Comparison of ENCODE assay signal across 24 cellular contexts in genomic region chr2:120851116-120851773, GRCh38.
DNase-seq lines count a peak whose midpoint lies in the region; ATAC-seq and TF ChIP-seq lines count a peak whose summit lies in the region.
"Had no signal": no experiment of that assay in that cellular context is flagged by ENCODE, and none has a peak within 500 bp of the region (broad histone marks: within the 10 kb centered on the region; RNA-seq: fewer than 3 reads in every experiment).

No MANE protein-coding gene starts in this region.

- no peak overlapping the region for H4K8ac ChIP-seq in neuronal stem cell (ENCODE audit: low read depth, low read length)

- peaks cover 0 to 16% of the 10 kb centered on the region in 2 donors for H3K9me3 ChIP-seq in neuronal stem cell (replicated peaks in 1 of 2; ENCODE audit: control insufficient read depth in 2 of 2, insufficient read depth in 1 of 2, low read depth in 1 of 2, low read length in 2 of 2)
- H3K9me3 ChIP-seq in aorta (ENCODE audit: control insufficient read depth, low read length) = no peaks in the 10 kb centered on the region
- H3K9me3 ChIP-seq: Caco-2 had no signal

- H4K91ac ChIP-seq in neuronal stem cell (ENCODE audit: low read depth, low read length, poor library complexity) = no peak overlapping the region

- DNase-seq in activated effector memory CD4-positive, alpha-beta T cell treated with anti-CD3 and anti-CD28 coated beads, Interleukin-2, amount 50 U/mL, for 16 hours = peak; percentile 50
- no peak for DNase-seq in activated effector memory CD4-positive, alpha-beta T cell treated with Interleukin-2 at 50 U/mL for 16 hours
- DNase-seq in chondrocyte (ENCODE audit: low spot score) (peak; percentile 65), neuronal stem cell (ENCODE audit: low spot score) (no peak), aorta (peak; percentile 30 to 62), RWPE1 (ENCODE audit: low spot score) (no peak)
- DNase-seq: ACHN; Caco-2; CD4-positive, alpha-beta memory T cell; DMS 273 treated with DMSO at 0.1 percent for 48 hours; DND-41; GOT3; NCI-H1105 treated with DMSO at 0.1 percent for 48 hours; NCI-H2029 treated with DMSO at 0.1 percent for 48 hours; NCI-H2171; NCI-H345; NCI-H524 treated with DMSO at 0.1 percent for 48 hours had no signal

- no peak overlapping the region for H3K4me3 ChIP-seq in neuronal stem cell (ENCODE audit: low read length in 2 of 2)
- H3K4me3 ChIP-seq in aorta (ENCODE audit: low read length in 2 of 2) = no peak overlapping the region
- H3K4me3 ChIP-seq: BLaER1 treated with 17β-estradiol and CSF1 and Interleukin-3, amounts not matched to agents 10 nM and 100 nM had no signal

- H3K18ac ChIP-seq in neuronal stem cell (ENCODE audit: low read length) = no peak overlapping the region

- H2AK5ac ChIP-seq in neuronal stem cell (ENCODE audit: low read depth, low read length) = peak overlapping the region; percentile 16

- no peak overlapping the region for H2BK120ac ChIP-seq in neuronal stem cell (ENCODE audit: low read depth, low read length)

- peaks cover 4 to 49% of the 10 kb centered on the region in 2 donors for H3K36me3 ChIP-seq in neuronal stem cell (replicated peaks in 1 of 2; ENCODE audit: control insufficient read depth in 2 of 2, insufficient read depth in 2 of 2, low read length in 2 of 2)
- H3K36me3 ChIP-seq in aorta (ENCODE audit: control insufficient read depth in 1 of 2, insufficient read depth in 2 of 2, low read length in 1 of 2) = no peaks in the 10 kb centered on the region
- H3K36me3 ChIP-seq: BLaER1 treated with 17β-estradiol and CSF1 and Interleukin-3, amounts not matched to agents 10 nM and 100 nM had no signal

- H3K27ac Mint-ChIP-seq in chondrocyte (ENCODE audit: unreplicated experiment) = no peak overlapping the region
- H3K27ac Mint-ChIP-seq: CD4-positive, alpha-beta memory T cell; IgD-negative memory B cell had no signal

- H3K36me3 Mint-ChIP-seq in chondrocyte (ENCODE audit: low read depth) = peaks cover 18% of the 10 kb centered on the region
- H3K36me3 Mint-ChIP-seq: CD4-positive, alpha-beta memory T cell; IgD-negative memory B cell had no signal

- H3K9me3 Mint-ChIP-seq in chondrocyte (ENCODE audit: low read depth) = peaks cover 13% of the 10 kb centered on the region

- H3K9ac ChIP-seq in neuronal stem cell (ENCODE audit: low read depth, low read length, poor library complexity) = no peak overlapping the region
- H3K9ac ChIP-seq: BLaER1 treated with 17β-estradiol and CSF1 and Interleukin-3, amounts not matched to agents 10 nM and 100 nM had no signal

- H3K4me1 ChIP-seq in neuronal stem cell (ENCODE audit: control insufficient read depth in 2 of 2, insufficient read depth in 1 of 2, low read depth in 1 of 2, low read length in 2 of 2) (peaks cover 0 to 16% of the 10 kb centered on the region in 2 donors), aorta (ENCODE audit: control insufficient read depth in 1 of 2, insufficient read depth in 2 of 2, low read length in 2 of 2) (no peaks in the 10 kb centered on the region)

- no peaks in the 10 kb centered on the region for H3K27me3 ChIP-seq in neuronal stem cell (ENCODE audit: control insufficient read depth in 3 of 3, insufficient read depth in 3 of 3, low read depth in 1 of 3, low read length in 3 of 3)
- no peaks in the 10 kb centered on the region for H3K27me3 ChIP-seq in aorta (ENCODE audit: control insufficient read depth in 1 of 2, insufficient read depth in 2 of 2, low read length in 1 of 2)
- H3K27me3 ChIP-seq: BLaER1 treated with 17β-estradiol and CSF1 and Interleukin-3, amounts not matched to agents 10 nM and 100 nM had no signal

- H2BK15ac ChIP-seq in neuronal stem cell (ENCODE audit: low read length) = no peak overlapping the region

- H3K4me1 Mint-ChIP-seq in chondrocyte (ENCODE audit: low read depth) = peaks cover 16% of the 10 kb centered on the region
- H3K4me1 Mint-ChIP-seq: CD4-positive, alpha-beta memory T cell; IgD-negative memory B cell had no signal

- no peak overlapping the region for H2BK12ac ChIP-seq in neuronal stem cell (ENCODE audit: low read length)

- intact Hi-C loops in aorta (cut with DNase I) = loop anchor here in 1 of 2 donors (10.0 kb wide), 1 partner anchor 224 kb away; no protein-coding TSS in a partner anchor

- H3K27ac ChIP-seq in neuronal stem cell (replicated peaks; ENCODE audit: low read length) (no peak overlapping the region), aorta (ENCODE audit: low read depth in 1 of 2, low read length in 2 of 2) (no peak overlapping the region), RWPE1 (no peak overlapping the region)
- H3K27ac ChIP-seq: 22Rv1; BLaER1 treated with 17β-estradiol and CSF1 and Interleukin-3, amounts not matched to agents 10 nM and 100 nM had no signal

- H2BK5ac ChIP-seq in neuronal stem cell (ENCODE audit: low read length) = no peak overlapping the region

- POLR2A ChIA-PET in RWPE1 (lab: Yijun Ruan, JAX; ENCODE audit: low non-redundant PET) = no interaction called here

- no peak overlapping the region for H3K4me3 Mint-ChIP-seq in chondrocyte (ENCODE audit: unreplicated experiment)
- H3K4me3 Mint-ChIP-seq: CD4-positive, alpha-beta memory T cell; IgD-negative memory B cell had no signal

- CTCF ChIA-PET in RWPE1 (lab: Yijun Ruan, JAX) = no interaction called here

- H3K4ac ChIP-seq in neuronal stem cell (ENCODE audit: low read length) = no peak overlapping the region

- no peak overlapping the region for H3K14ac ChIP-seq in neuronal stem cell (ENCODE audit: low read length)

- no peaks in the 10 kb centered on the region for H3K27me3 Mint-ChIP-seq in chondrocyte (ENCODE audit: low read depth)
- H3K27me3 Mint-ChIP-seq: CD4-positive, alpha-beta memory T cell had no signal

- no peak for TF ChIP-seq CTCF in chondrocyte (IDR thresholded peaks at IDR 0.05)
- TF ChIP-seq CTCF in RWPE1 (conservative IDR thresholded peaks at IDR 0.05; ENCODE audit: low read depth) = no peak

- H3K4me2 ChIP-seq in neuronal stem cell (ENCODE audit: insufficient read depth, low read length, poor library complexity, severe bottlenecking) = no peak overlapping the region
- H3K4me2 ChIP-seq: BLaER1 treated with 17β-estradiol and CSF1 and Interleukin-3, amounts not matched to agents 10 nM and 100 nM had no signal

- peak overlapping the region; percentile 60 for H3K23ac ChIP-seq in neuronal stem cell (ENCODE audit: low read depth, low read length, poor library complexity)

- ATAC-seq in aorta (ENCODE audit: low FRiP score) (no peak), GM18511 (IDR thresholded peaks at IDR 0.05; ENCODE audit: unreplicated experiment) (no peak), GM21447 (IDR thresholded peaks at IDR 0.05; ENCODE audit: unreplicated experiment) (no peak)
- ATAC-seq: HCT116, SK-N-SH treated with all-trans-retinoic acid at 6 μM for 48 hours had no signal

- peaks cover 13% of the 10 kb centered on the region for H3K79me1 ChIP-seq in neuronal stem cell (ENCODE audit: low read depth, low read length)

- WGBS in neuronal stem cell (ENCODE audit: extremely low coverage in 2 of 2, insufficient read length in 2 of 2, insufficient replicate concordance in 1 of 2), 2 donors = no CpG with 5 or more reads among the region's 3 CpGs
- 92 to 95% methylated on average over 3 of the region's 3 CpGs for WGBS in aorta, 2 donors

- H2AFZ ChIP-seq in neuronal stem cell (ENCODE audit: low read length) = no peak overlapping the region

Comparison
In these comparisons a context has a peak if more than half of its experiments do, and no peak if none do; other contexts are left out.
1. DNase-seq: peak in activated effector memory CD4-positive, alpha-beta T cell treated with anti-CD3 and anti-CD28 coated beads, Interleukin-2, amount 50 U/mL, for 16 hours (single experiment), chondrocyte (single experiment) and aorta (2 of 2); none in activated effector memory CD4-positive, alpha-beta T cell treated with Interleukin-2 at 50 U/mL for 16 hours (single experiment), neuronal stem cell (single experiment) and RWPE1 (single experiment).